ENCODE assay signal across 23 cellular contexts in the genomic region with DNA sequence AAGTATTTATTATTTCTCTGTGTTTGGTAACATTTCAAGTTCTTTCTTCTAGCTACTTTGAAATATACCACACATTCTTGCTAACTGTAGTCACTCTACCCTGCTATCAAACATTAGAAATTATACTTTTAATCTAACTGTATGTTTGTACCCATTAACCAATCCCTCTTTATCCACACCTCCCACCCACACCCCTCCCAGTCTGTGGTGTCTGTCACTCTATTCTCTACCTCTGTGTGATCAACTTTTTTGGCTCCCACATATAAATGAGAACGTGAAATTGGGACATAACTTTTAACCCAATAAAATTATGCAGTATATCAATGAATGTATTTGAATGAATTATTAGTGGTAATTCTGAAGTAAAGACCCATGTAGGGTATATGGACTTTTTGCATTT.
DNase-seq lines count a peak whose midpoint lies in the region; ATAC-seq, FAIRE-seq and TF ChIP-seq lines count a peak whose summit lies in the region.
"Had no signal": no experiment of that assay in that cellular context is flagged by ENCODE, and none has a peak within 500 bp of the region (broad histone marks: within the 10 kb centered on the region; RNA-seq: fewer than 3 reads in every experiment).

No MANE protein-coding gene starts in this region.

- TF ChIP-seq CTCF in CD4-positive, alpha-beta T cell (IDR thresholded peaks at IDR 0.05), result no peak
- no peak for TF ChIP-seq CTCF in IMR-90 (conservative IDR thresholded peaks at IDR 0.05; ENCODE audit: low read depth, low read length)

- H2AK5ac ChIP-seq in IMR-90 (ENCODE audit: low read depth, low read length), result no peak overlapping the region

- H3K9me3 Mint-ChIP-seq in CD4-positive, alpha-beta T cell, result no peaks in the 10 kb centered on the region
- no peaks in the 10 kb centered on the region for H3K9me3 Mint-ChIP-seq in activated CD4-positive, alpha-beta T cell treated with anti-CD3 and anti-CD28 coated beads, Interleukin-2, amount 10 ng/mL, durations not matched to agents 7 days and 5 days
- H3K9me3 Mint-ChIP-seq: CD4-positive, alpha-beta memory T cell; CD8-positive, alpha-beta memory T cell had no signal

- H2BK120ac ChIP-seq in IMR-90 (ENCODE audit: low read depth, low read length), result no peak overlapping the region

- H3K4me2 ChIP-seq in IMR-90 (ENCODE audit: low read depth, low read length), result 0 out of 2 replicates have a peak overlapping the region, but pooled peaks have one; percentile 30
- H3K4me2 ChIP-seq: A549; BLaER1 treated with 17β-estradiol and CSF1 and Interleukin-3, amounts not matched to agents 10 nM and 100 nM had no signal

- no peak overlapping the region for H4K91ac ChIP-seq in IMR-90 (ENCODE audit: insufficient read depth, low read depth, low read length)

- peak overlapping the region; percentile 61 for H3K27ac Mint-ChIP-seq in CD4-positive, alpha-beta T cell
- H3K27ac Mint-ChIP-seq in activated CD4-positive, alpha-beta T cell treated with anti-CD3 and anti-CD28 coated beads, Interleukin-2, amount 10 ng/mL, durations not matched to agents 7 days and 5 days, result no peak overlapping the region
- H3K27ac Mint-ChIP-seq: B cell; CD4-positive, alpha-beta memory T cell; CD8-positive, alpha-beta memory T cell had no signal

- no peaks in the 10 kb centered on the region for H4K20me1 ChIP-seq in IMR-90 (ENCODE audit: insufficient read depth, low read length)
- H4K20me1 ChIP-seq: BLaER1 treated with 17β-estradiol and CSF1 and Interleukin-3, amounts not matched to agents 10 nM and 100 nM had no signal

- no peak overlapping the region for H3K4me3 ChIP-seq in IMR-90 (ENCODE audit: insufficient read depth, low read depth, low read length)
- H3K4me3 ChIP-seq: A549; BLaER1 treated with 17β-estradiol and CSF1 and Interleukin-3, amounts not matched to agents 10 nM and 100 nM; GM12878 had no signal

- no peak overlapping the region for H2BK15ac ChIP-seq in IMR-90 (ENCODE audit: low read depth, low read length)

- H3K9ac ChIP-seq in IMR-90 (ENCODE audit: low read depth, low read length), result no peak overlapping the region
- H3K9ac ChIP-seq: BLaER1 treated with 17β-estradiol and CSF1 and Interleukin-3, amounts not matched to agents 10 nM and 100 nM had no signal

- no peak overlapping the region for H3K4me3 Mint-ChIP-seq in CD4-positive, alpha-beta T cell
- H3K4me3 Mint-ChIP-seq in activated CD4-positive, alpha-beta T cell treated with anti-CD3 and anti-CD28 coated beads, Interleukin-2, amount 10 ng/mL, durations not matched to agents 7 days and 5 days, result no peak overlapping the region
- H3K4me3 Mint-ChIP-seq: B cell; CD4-positive, alpha-beta memory T cell; CD8-positive, alpha-beta memory T cell had no signal

- dilution Hi-C loops in IMR-90 (cut with HindIII; ENCODE audit: low sequenced_read_pairs, unreplicated experiment), result no loop called here

- H3K4me1 Mint-ChIP-seq in CD4-positive, alpha-beta T cell (ENCODE audit: low read depth), result peaks cover 73% of the 10 kb centered on the region
- peaks cover 42% of the 10 kb centered on the region for H3K4me1 Mint-ChIP-seq in activated CD4-positive, alpha-beta T cell treated with anti-CD3 and anti-CD28 coated beads, Interleukin-2, amount 10 ng/mL, durations not matched to agents 7 days and 5 days

- ATAC-seq in CD4-positive, alpha-beta T cell (ENCODE audit: poor library complexity), result no peak
- peak; percentile 64 for ATAC-seq in IMR-90 (ENCODE audit: low read depth)
- no peak for ATAC-seq in GM21786 (IDR thresholded peaks at IDR 0.05; ENCODE audit: unreplicated experiment)
- ATAC-seq: A549, GM12878 had no signal

- WGBS in IMR-90 (ENCODE audit: extremely low coverage in 2 of 2, insufficient read length in 1 of 2), 2 experiments, result no CpG with 5 or more reads among the region's 1 CpG

- no TSS peak for BruUV-seq in IMR-90 (replicated peaks; lab: Mats Ljungman, UMichigan)

- no peak overlapping the region for H4K5ac ChIP-seq in IMR-90 (ENCODE audit: low read depth, low read length)

- no peak overlapping the region for H2AFZ ChIP-seq in IMR-90 (replicated peaks; ENCODE audit: low read length, poor library complexity)

- no peak overlapping the region for H3K56ac ChIP-seq in IMR-90 (ENCODE audit: extremely low read depth, insufficient read depth, low read length)

- intact Hi-C loops in CD4-positive, alpha-beta T cell (cut with DNase I, micrococcal nuclease), result no loop called here
- intact Hi-C loops in IMR-90 (cut with micrococcal nuclease), result loop anchor here (5.0 kb wide), 1 partner anchor 75 kb away; no protein-coding TSS in a partner anchor

- H3K27me3 Mint-ChIP-seq in CD4-positive, alpha-beta T cell, result no peaks in the 10 kb centered on the region
- H3K27me3 Mint-ChIP-seq in activated CD4-positive, alpha-beta T cell treated with anti-CD3 and anti-CD28 coated beads, Interleukin-2, amount 10 ng/mL, durations not matched to agents 7 days and 5 days, result no peaks in the 10 kb centered on the region
- H3K27me3 Mint-ChIP-seq: B cell; CD4-positive, alpha-beta memory T cell; CD8-positive, alpha-beta memory T cell had no signal

- peaks cover 5% of the 10 kb centered on the region for H3K36me3 Mint-ChIP-seq in CD4-positive, alpha-beta T cell (ENCODE audit: low read depth)
- H3K36me3 Mint-ChIP-seq in activated CD4-positive, alpha-beta T cell treated with anti-CD3 and anti-CD28 coated beads, Interleukin-2, amount 10 ng/mL, durations not matched to agents 7 days and 5 days (ENCODE audit: low read depth), result no peaks in the 10 kb centered on the region
- H3K36me3 Mint-ChIP-seq: CD4-positive, alpha-beta memory T cell; CD8-positive, alpha-beta memory T cell had no signal

- H3K36me3 ChIP-seq in IMR-90 (ENCODE audit: control insufficient read depth, insufficient read depth, low read length), result no peaks in the 10 kb centered on the region
- H3K36me3 ChIP-seq: BLaER1 treated with 17β-estradiol and CSF1 and Interleukin-3, amounts not matched to agents 10 nM and 100 nM had no signal

- H2BK5ac ChIP-seq in IMR-90 (ENCODE audit: low read depth, low read length, poor library complexity, severe bottlenecking), result no peak overlapping the region

- no peak for TF ChIP-seq POLR2A in IMR-90 (IDR thresholded peaks at IDR 0.05; ENCODE audit: low read depth, low read length)

- no peaks in the 10 kb centered on the region for H3K9me3 ChIP-seq in CD4-positive, alpha-beta T cell (ENCODE audit: control insufficient read depth, low read length)
- H3K9me3 ChIP-seq in IMR-90 (ENCODE audit: control insufficient read depth, insufficient read depth, low read length), result no peaks in the 10 kb centered on the region
- H3K9me3 ChIP-seq: A549; BLaER1 treated with 17β-estradiol and CSF1 and Interleukin-3, amounts not matched to agents 10 nM and 100 nM had no signal

- TF ChIP-seq RAD21 in IMR-90 (IDR thresholded peaks at IDR 0.05; ENCODE audit: low read length), result no peak

- H3K14ac ChIP-seq in IMR-90 (replicated peaks; ENCODE audit: low read depth, low read length), result no peak overlapping the region

- H3K4ac ChIP-seq in IMR-90 (ENCODE audit: low read depth, low read length), result no peak overlapping the region

- no peak overlapping the region for H4K8ac ChIP-seq in IMR-90 (ENCODE audit: low read depth in 2 of 2, low read length in 2 of 2)

- no peak overlapping the region for H3K27ac ChIP-seq in CD4-positive, alpha-beta T cell (ENCODE audit: low read depth, low read length)
- no peak overlapping the region for H3K27ac ChIP-seq in IMR-90 (ENCODE audit: insufficient read depth, low read length)
- H3K27ac ChIP-seq: 22Rv1; A549; BLaER1 treated with 17β-estradiol and CSF1 and Interleukin-3, amounts not matched to agents 10 nM and 100 nM; C4-2B had no signal

- no peak overlapping the region for H3K18ac ChIP-seq in IMR-90 (ENCODE audit: low read depth, low read length)

- peaks cover 4% of the 10 kb centered on the region for H3K4me1 ChIP-seq in IMR-90 (ENCODE audit: control insufficient read depth, insufficient read depth, low read length)

- H3K79me1 ChIP-seq in IMR-90 (ENCODE audit: low read depth in 1 of 2, low read length in 2 of 2), result peaks cover 16 to 30% of the 10 kb centered on the region in 2 experiments

- POLR2A ChIA-PET in CD4-positive, alpha-beta T cell (lab: Charles Lee), result no interaction called here
- POLR2A ChIA-PET in IMR-90 (lab: Charles Lee; ENCODE audit: unreplicated experiment), result no interaction called here
- POLR2A ChIA-PET in activated CD4-positive, alpha-beta T cell treated with anti-CD3 and anti-CD28 coated beads, Interleukin-2, amount 10 ng/mL, durations not matched to agents 7 days and 5 days (lab: Charles Lee), result no interaction called here

- DNase-seq in CD4-positive, alpha-beta T cell, result no peak
- DNase-seq in IMR-90 (no peak), RCC 7860 (ENCODE audit: low spot score) (no peak), islet precursor cell (no peak)
- DNase-seq in activated CD4-positive, alpha-beta T cell treated with anti-CD3 and anti-CD28 coated beads, Interleukin-2, amount 10 ng/mL, durations not matched to agents 7 days and 5 days, result no peak
- DNase-seq: AML-193; CD4-positive, alpha-beta memory T cell; CD8-positive, alpha-beta memory T cell; COR-L47; DMS 273 treated with DMSO at 0.1 percent for 48 hours; DMS153; DMS53; DMS79; DND-41; EL; GDM1 had no signal

- in situ Hi-C loops in IMR-90 (cut with MboI; ENCODE audit: low sequenced_read_pairs), result no loop called here

- CTCF ChIA-PET in CD4-positive, alpha-beta T cell (lab: Charles Lee), result no interaction called here
- CTCF ChIA-PET in IMR-90 (lab: Yijun Ruan, JAX), result no interaction called here
- CTCF ChIA-PET in activated CD4-positive, alpha-beta T cell treated with anti-CD3 and anti-CD28 coated beads, Interleukin-2, amount 10 ng/mL, durations not matched to agents 7 days and 5 days (lab: Charles Lee), result no interaction called here

- no peaks in the 10 kb centered on the region for H3K27me3 ChIP-seq in CD4-positive, alpha-beta T cell (ENCODE audit: control insufficient read depth, insufficient read depth, low read length)
- H3K27me3 ChIP-seq in IMR-90 (ENCODE audit: control insufficient read depth, insufficient read depth, low read length), result no peaks in the 10 kb centered on the region
- H3K27me3 ChIP-seq: BLaER1 treated with 17β-estradiol and CSF1 and Interleukin-3, amounts not matched to agents 10 nM and 100 nM had no signal

- no peak overlapping the region for H3K23ac ChIP-seq in IMR-90 (ENCODE audit: low read depth, low read length)

- H2BK20ac ChIP-seq in IMR-90 (ENCODE audit: low read depth, low read length), result no peak overlapping the region

- peak; percentile 24 for FAIRE-seq in RCC 7860 (lab: Jason Lieb, UNC)
- FAIRE-seq: GM12878 had no signal

- 0 out of 2 replicates have a peak, but pooled peaks cover 3% of the 10 kb centered on the region for H3K9me1 ChIP-seq in IMR-90 (ENCODE audit: insufficient read depth, low read length)

- H2AK9ac ChIP-seq in IMR-90 (replicated peaks; ENCODE audit: low read depth, low read length, poor library complexity), result no peak overlapping the region

TF ChIP-seq in IMR-90, 13 proteins besides CTCF, POLR2A, EP300 and RAD21:
- TF ChIP-seq FOS (IDR thresholded peaks at IDR 0.05; ENCODE audit: low read depth, low read length), result no peak
- no peak for TF ChIP-seq SMC3 (IDR thresholded peaks at IDR 0.05; ENCODE audit: low read depth, low read length)
- TF ChIP-seq NFE2L2 (IDR thresholded peaks at IDR 0.05; ENCODE audit: low read depth, low read length), result no peak
- no peak for TF ChIP-seq CEBPB (IDR thresholded peaks at IDR 0.05; ENCODE audit: low read depth, low read length)
- TF ChIP-seq MXI1 (IDR thresholded peaks at IDR 0.05; ENCODE audit: borderline replicate concordance, low read depth, low read length), result no peak
- TF ChIP-seq CHD1 (IDR thresholded peaks at IDR 0.05; ENCODE audit: low read depth, low read length), result no peak
